19 cellular contexts compared by ENCODE assay signal in the genomic region with DNA sequence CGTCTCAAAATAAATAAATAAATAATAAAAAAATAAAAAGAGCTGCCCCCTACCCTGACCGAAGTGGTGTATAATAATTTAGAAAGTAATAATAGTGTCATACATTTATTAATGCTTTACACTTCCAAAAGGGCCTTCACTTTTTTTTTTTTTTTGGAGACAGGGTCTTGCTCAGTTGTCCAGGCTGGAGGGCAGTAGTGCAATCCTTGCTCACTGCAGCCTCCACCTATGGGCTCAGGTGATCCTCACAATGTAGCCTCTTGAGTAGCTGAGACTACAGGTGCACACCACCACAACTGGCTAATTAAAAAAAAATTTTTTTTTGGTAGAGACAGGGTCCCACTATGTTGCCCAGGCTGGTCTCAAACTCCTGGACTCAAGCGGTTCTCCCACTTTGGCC. TPM values are rescaled to one million over a fixed set of nuclear protein-coding genes. Genes with fewer than 3 reads are reported as not detected.
DNase-seq lines count a peak whose midpoint lies in the region; ATAC-seq, FAIRE-seq and TF ChIP-seq lines count a peak whose summit lies in the region.
"Had no signal": no experiment of that assay in that cellular context is flagged by ENCODE, and none has a peak within 500 bp of the region (broad histone marks: within the 10 kb centered on the region; RNA-seq: fewer than 3 reads in every experiment).

No MANE protein-coding gene starts in this region.

- H3K4me3 Mint-ChIP-seq in HFFc6 (peak overlapping the region; percentile 37; the same call in 1 of the 2 replicates), nephron (peak overlapping the region; percentile 65 to 99 (median 71))
- H3K4me3 Mint-ChIP-seq in activated T-helper 17 cell treated with anti-CD3 and anti-CD28 coated beads, Interleukin-2, amount 50 U/mL, for 72 hours: peak overlapping the region; percentile 98

- H3K9me3 Mint-ChIP-seq in HFFc6: peaks cover 12% of the 10 kb centered on the region
- H3K9me3 Mint-ChIP-seq in activated T-helper 17 cell treated with anti-CD3 and anti-CD28 coated beads, Interleukin-2, amount 50 U/mL, for 72 hours: no peaks in the 10 kb centered on the region
- no peaks in the 10 kb centered on the region for H3K9me3 Mint-ChIP-seq in nephron

- peaks cover 67% of the 10 kb centered on the region for H3K79me2 ChIP-seq in SK-N-SH (ENCODE audit: insufficient read depth)

- H3K9me2 ChIP-seq in SK-N-SH: no peaks in the 10 kb centered on the region

- H3K4me1 Mint-ChIP-seq in HFFc6 (ENCODE audit: low read depth) (peaks cover 31% of the 10 kb centered on the region), nephron (peaks cover 25% of the 10 kb centered on the region)
- peaks cover 26% of the 10 kb centered on the region for H3K4me1 Mint-ChIP-seq in activated T-helper 17 cell treated with anti-CD3 and anti-CD28 coated beads, Interleukin-2, amount 50 U/mL, for 72 hours

- H3K27ac Mint-ChIP-seq in HFFc6 (no peak overlapping the region), nephron (no peak overlapping the region)
- H3K27ac Mint-ChIP-seq in activated T-helper 17 cell treated with anti-CD3 and anti-CD28 coated beads, Interleukin-2, amount 50 U/mL, for 72 hours: no peak overlapping the region

- WGBS in SK-N-SH (ENCODE audit: low lambda C conversion rate): 62% methylated on average over 3 of the region's 3 CpGs
- WGBS in aorta, 2 donors: 91 to 95% methylated on average over 3 of the region's 3 CpGs
- WGBS in right cardiac atrium: 96% methylated on average over 3 of the region's 3 CpGs

- H3K4me3 ChIP-seq in SK-N-SH (ENCODE audit: low read depth in 2 of 2, low read length in 1 of 2) (peak overlapping the region; percentile 64 to 83; a peak in 3 of 4 replicates), aorta (ENCODE audit: low read length in 2 of 2) (no peak overlapping the region), right cardiac atrium (ENCODE audit: low read length) (no peak overlapping the region)

- TF ChIP-seq CTCF in SK-N-SH (IDR thresholded peaks at IDR 0.05): no peak
- TF ChIP-seq CTCF in HFFc6 (IDR thresholded peaks at IDR 0.05): no peak
- TF ChIP-seq CTCF in nephron (IDR thresholded peaks at IDR 0.05; ENCODE audit: unreplicated experiment in 3 of 3): no peak

- H3K27ac ChIP-seq in SK-N-SH (ENCODE audit: low read depth in 2 of 2, low read length in 1 of 2): no peak overlapping the region; a peak in 1 of 4 replicates
- no peak overlapping the region for H3K27ac ChIP-seq in aorta (ENCODE audit: low read depth in 1 of 2, low read length in 2 of 2)
- no peak overlapping the region for H3K27ac ChIP-seq in right cardiac atrium (ENCODE audit: low read length)

- CTCF ChIA-PET in SK-N-SH (lab: Yijun Ruan, JAX): interaction anchor here (0.8 to 2.3 kb wide), 4 partner anchors 10 to 29 kb away, joined by 3 to 15 read pairs (median 4); no protein-coding TSS in a partner anchor

- H3K36me3 ChIP-seq in SK-N-SH (replicated peaks in 1 of 2; ENCODE audit: control insufficient read depth in 1 of 2, insufficient read depth in 2 of 2, low read length in 1 of 2) (peaks cover 0 to 18% of the 10 kb centered on the region in 2 experiments), aorta (ENCODE audit: control insufficient read depth in 1 of 2, insufficient read depth in 2 of 2, low read length in 1 of 2) (no peaks in the 10 kb centered on the region)
- H3K36me3 ChIP-seq: neutrophil, Peyer's patch had no signal

- H3K27me3 Mint-ChIP-seq in HFFc6 (ENCODE audit: insufficient read depth) (peaks cover 3% of the 10 kb centered on the region), nephron (ENCODE audit: low read depth) (no peaks in the 10 kb centered on the region)
- H3K27me3 Mint-ChIP-seq in activated T-helper 17 cell treated with anti-CD3 and anti-CD28 coated beads, Interleukin-2, amount 50 U/mL, for 72 hours: no peaks in the 10 kb centered on the region

- peak overlapping the region; percentile 78; the same call in 1 of the 2 replicates for H3K4me2 ChIP-seq in SK-N-SH

- DNase-seq in SK-N-SH: no peak
- no peak for DNase-seq in HFFc6
- no peak for DNase-seq in urothelium cell line (ENCODE audit: low spot score)
- DNase-seq in aorta: no peak
- DNase-seq in right cardiac atrium: no peak
- DNase-seq: 8988T; activated CD4-positive, CD25-positive, alpha-beta regulatory T cell treated with anti-CD3 and anti-CD28 coated beads, Interleukin-2, amount 50 U/mL, for 72 hours; activated T-cell treated with anti-CD3 and anti-CD28 coated beads, Interleukin-2, amount 50 U/mL, for 48 hours; anterior cingulate cortex; NCI-H2081 treated with DMSO at 0.1 percent for 48 hours; NCI-H69; Peyer's patch; testis had no signal

- peaks cover 9% of the 10 kb centered on the region for H3F3A ChIP-seq in SK-N-SH (replicated peaks; ENCODE audit: insufficient read depth)

- no peaks in the 10 kb centered on the region for H3K27me3 ChIP-seq in SK-N-SH (ENCODE audit: insufficient read depth)
- H3K27me3 ChIP-seq in aorta (ENCODE audit: control insufficient read depth in 1 of 2, insufficient read depth in 2 of 2, low read length in 1 of 2): no peaks in the 10 kb centered on the region
- no peaks in the 10 kb centered on the region for H3K27me3 ChIP-seq in right cardiac atrium (ENCODE audit: control insufficient read depth, insufficient read depth)
- H3K27me3 ChIP-seq: neutrophil, Peyer's patch, testis had no signal

- intact Hi-C loops in aorta (cut with DNase I) (loop anchor here (5.0 to 10.0 kb wide), 2 partner anchors 72 to 75 kb away; a partner anchor contains a TSS), right cardiac atrium (cut with DNase I) (loop anchor here in 1 of 4 donors (10.0 kb wide), 1 partner anchor 75 kb away; a partner anchor contains a TSS)

- H3K4me1 ChIP-seq in SK-N-SH (ENCODE audit: control insufficient read depth in 1 of 2, insufficient read depth in 2 of 2, low read depth in 1 of 2, low read length in 1 of 2) (no peaks in the 10 kb centered on the region; a peak in 2 of 4 replicates), aorta (ENCODE audit: control insufficient read depth in 1 of 2, insufficient read depth in 2 of 2, low read length in 2 of 2) (no peaks in the 10 kb centered on the region), right cardiac atrium (ENCODE audit: control insufficient read depth, insufficient read depth, low read length) (peaks cover 2% of the 10 kb centered on the region)

- H4K20me1 ChIP-seq in SK-N-SH (ENCODE audit: insufficient read depth): no peaks in the 10 kb centered on the region; the same call in 1 of the 2 replicates

- no peak for TF ChIP-seq RAD21 in SK-N-SH (IDR thresholded peaks at IDR 0.05; ENCODE audit: low read length)

- no peak for FAIRE-seq in urothelium cell line (lab: Jason Lieb, UNC)
- FAIRE-seq: endothelial cell of umbilical vein had no signal

- POLR2A ChIA-PET in SK-N-SH (lab: Yijun Ruan, JAX): interaction anchor here (1.5 kb wide), 1 partner anchor 59 kb away, joined by 7 read pairs; a partner anchor contains a TSS

- no peak for ATAC-seq in SK-N-SH treated with all-trans-retinoic acid at 6 μM for 48 hours
- no peak for ATAC-seq in activated T-helper 17 cell treated with anti-CD3 and anti-CD28 coated beads, Interleukin-2, amount 50 U/mL, for 72 hours (replicated peaks)
- no peak for ATAC-seq in aorta (ENCODE audit: low FRiP score)
- no peak for ATAC-seq in right cardiac atrium
- ATAC-seq: sciatic nerve had no signal

- H2AFZ ChIP-seq in SK-N-SH (ENCODE audit: low read depth): no peak overlapping the region

- H3K36me3 Mint-ChIP-seq in HFFc6 (ENCODE audit: low read depth) (peaks cover 23% of the 10 kb centered on the region), nephron (ENCODE audit: low read depth) (peaks cover 33% of the 10 kb centered on the region)
- peaks cover 36% of the 10 kb centered on the region for H3K36me3 Mint-ChIP-seq in activated T-helper 17 cell treated with anti-CD3 and anti-CD28 coated beads, Interleukin-2, amount 50 U/mL, for 72 hours (ENCODE audit: low read depth)

- TF ChIP-seq EP300 in SK-N-SH (IDR thresholded peaks at IDR 0.05; ENCODE audit: borderline replicate concordance in 1 of 2, low read depth in 1 of 2, low read length in 1 of 2): no peak

- H3K9me3 ChIP-seq in SK-N-SH (no peaks in the 10 kb centered on the region), aorta (ENCODE audit: control insufficient read depth, low read length) (no peaks in the 10 kb centered on the region), right cardiac atrium (ENCODE audit: control insufficient read depth, low read length) (no peaks in the 10 kb centered on the region)
- H3K9me3 ChIP-seq: neutrophil, Peyer's patch, testis had no signal

- no peak overlapping the region for H3K9ac ChIP-seq in SK-N-SH

TF ChIP-seq in SK-N-SH, 30 proteins besides CTCF, POLR2A, EP300 and RAD21 (continues in another document):
- TF ChIP-seq FOXJ3 (CRISPR knock-in tag; IDR thresholded peaks at IDR 0.05): no peak

TF ChIP-seq in SK-N-SH treated with all-trans-retinoic acid at 6 μM for 48 hours, 23 proteins besides CTCF, POLR2A, EP300 and RAD21 (continues in another document):
- no peak for TF ChIP-seq ISL1 (CRISPR knock-in tag; IDR thresholded peaks at IDR 0.05)

RNA-seq across cellular contexts. Expression of a gene that starts 1.4 kb away (rescaled TPM):
- polyA plus RNA-seq in SK-N-SH (2012; rRNA removed): 28.2 and 37.5 TPM in 2 replicates
- 27.5 and 31.9 TPM in 2 replicates for polyA plus RNA-seq in SK-N-SH (2012; cell fraction: cytosol; rRNA removed)
- polyA plus RNA-seq in SK-N-SH (2012; cell fraction: nucleus; rRNA removed): 23.2 and 53.1 TPM in 2 replicates
- total RNA-seq in HFFc6 (2021; fragmentation: NEBNext Ultra II Directional; extraction: Animal tissue kit (Norgen Biotek cat#: 25700)): 10 to 100 TPM; 16.9 to 21.9 (median 19.5) TPM
- total RNA-seq in activated T-helper 17 cell treated with anti-CD3 and anti-CD28 coated beads, Interleukin-2, amount 50 U/mL, for 72 hours: 10 to 100 TPM; 12.6 to 20.8 TPM
- 10 to 100 TPM; 20.0 to 22.7 TPM for total RNA-seq in aorta
- 10 to 100 TPM; 21.1 to 22.4 TPM for polyA plus RNA-seq in aorta
- total RNA-seq in right cardiac atrium: 10 to 100 TPM; 11.6 to 17.5 (median 15.1) TPM
- 16.2 TPM for polyA plus RNA-seq in right cardiac atrium

RNA-seq across cellular contexts. Expression of a gene that starts 1.5 kb away (rescaled TPM):
- polyA plus RNA-seq in SK-N-SH (2012; rRNA removed): 21.4 and 30.9 TPM in 2 replicates
- polyA plus RNA-seq in SK-N-SH (2012; cell fraction: cytosol; rRNA removed): 27.2 and 27.6 TPM in 2 replicates
- polyA plus RNA-seq in SK-N-SH (2012; cell fraction: nucleus; rRNA removed): 16.3 and 38.9 TPM in 2 replicates
- 10 to 100 TPM; 31.3 to 39.0 (median 33.6) TPM for total RNA-seq in HFFc6 (2021; fragmentation: NEBNext Ultra II Directional; extraction: Animal tissue kit (Norgen Biotek cat#: 25700))
- 10 to 100 TPM; 27.8 to 29.6 TPM for total RNA-seq in activated T-helper 17 cell treated with anti-CD3 and anti-CD28 coated beads, Interleukin-2, amount 50 U/mL, for 72 hours
- total RNA-seq in aorta: 10 to 100 TPM; 23.7 to 25.8 TPM
- 10 to 100 TPM in 1 of 2 donors, 1 to 10 TPM in 1; 9.9 to 10.8 TPM for polyA plus RNA-seq in aorta
- total RNA-seq in right cardiac atrium: 10 to 100 TPM; 16.2 to 19.3 (median 17.9) TPM
- polyA plus RNA-seq in right cardiac atrium: 10.8 TPM

RNA-seq across cellular contexts. Expression of a gene that starts 59.1 kb away (rescaled TPM):
- polyA plus RNA-seq in SK-N-SH (2012; rRNA removed) (3.4 and 6.0 TPM in 2 replicates), aorta (1 to 10 TPM; 2.4 to 3.6 TPM), right cardiac atrium (2.7 TPM)
- polyA plus RNA-seq in SK-N-SH (2012; cell fraction: cytosol; rRNA removed): 3.7 and 4.1 TPM in 2 replicates
- 7.0 and 14.1 TPM in 2 replicates for polyA plus RNA-seq in SK-N-SH (2012; cell fraction: nucleus; rRNA removed)
- total RNA-seq in HFFc6 (2021; fragmentation: NEBNext Ultra II Directional; extraction: Animal tissue kit (Norgen Biotek cat#: 25700)): 1 to 10 TPM; 1.3 to 2.3 (median 2.1) TPM
- total RNA-seq in activated T-helper 17 cell treated with anti-CD3 and anti-CD28 coated beads, Interleukin-2, amount 50 U/mL, for 72 hours: 1 to 10 TPM in 1 of 2 donors, under 1 TPM in 1; 0.91 to 1.3 TPM
- total RNA-seq in aorta (1 to 10 TPM; 1.1 to 1.7 TPM), right cardiac atrium (1 to 10 TPM; 1.9 to 4.1 (median 2.8) TPM)

Comparison
In these comparisons a context has a peak if more than half of its experiments do, and no peak if none do; other contexts are left out.
1. H3K4me3 ChIP-seq: peak in SK-N-SH (2 of 2); none in aorta (0 of 2) and right cardiac atrium (single experiment).
2. H3K4me3 Mint-ChIP-seq: peak in every context shown above with its lines; median percentile 98 in activated T-helper 17 cell treated with anti-CD3 and anti-CD28 coated beads, Interleukin-2, amount 50 U/mL, for 72 hours; 71 in nephron; 37 in HFFc6.